Comparison of ENCODE assay signal across 26 cellular contexts in the genomic region with DNA sequence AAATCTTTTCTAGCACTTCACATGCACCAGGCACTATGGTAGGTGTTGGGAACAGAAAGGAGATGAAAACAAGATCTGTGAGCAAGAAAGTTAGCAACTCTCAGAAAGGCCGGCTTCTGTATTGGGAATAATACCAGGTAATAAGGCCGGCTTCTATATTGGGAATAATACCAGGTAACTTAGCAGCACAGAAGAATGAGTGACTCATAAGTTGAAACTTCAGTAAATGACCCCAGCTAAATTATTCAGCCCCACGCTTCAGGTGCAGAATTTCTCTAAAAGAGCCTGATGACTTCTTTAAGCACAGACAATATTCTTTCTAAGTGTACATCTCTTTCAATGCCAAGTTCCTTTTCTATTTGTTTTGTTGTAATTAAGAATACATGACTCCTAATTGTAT.
"Had no signal": no experiment of that assay in that cellular context is flagged by ENCODE, and none has a peak within 500 bp of the region (broad histone marks: within the 10 kb centered on the region; RNA-seq: fewer than 3 reads in every experiment).

No MANE protein-coding gene starts in this region.

- H2AFZ ChIP-seq: parathyroid adenoma had no signal

- H3K79me2 ChIP-seq: parathyroid adenoma had no signal

- H3K27ac ChIP-seq: left ventricle myocardium inferior, parathyroid adenoma, psoas muscle, right atrium auricular region, right lobe of liver, stomach, testis, thyroid gland, transverse colon, upper lobe of left lung, vagina had no signal

- H3K27me3 Mint-ChIP-seq: natural killer cell treated with Interleukin-12 subunit alpha and Interleukin-12 subunit beta and Interleukin-15 and Interleukin-18, amount 100 ng/mL, for 72 hours; stimulated activated naive B cell treated with anti-CD40 and anti-IgM and Interleukin-4, amounts not matched to agents 10 μg/mL and 1 μg/mL and 100 μg/mL, for 72 hours had no signal

- DNase-seq: head of caudate nucleus; hypothalamus; left ventricle myocardium inferior; midbrain; mucosa of descending colon; naive thymus-derived CD4-positive, alpha-beta T cell; nucleus accumbens; psoas muscle; right lobe of liver; stimulated activated CD4-positive, alpha-beta T cell treated with anti-CD3 and anti-CD28 coated beads, Interleukin-12 subunit alpha, Interleukin-12 subunit beta, amount 100 ng/mL, for 4 hours; stimulated activated CD4-positive, alpha-beta T cell treated with anti-CD3 and anti-CD28 coated beads, Interleukin-15, amount 100 ng/mL, for 24 hours; stimulated activated CD4-positive, alpha-beta T cell treated with anti-CD3 and anti-CD28 coated beads, Interleukin-2, amount 100 ng/mL, for 24 hours; stimulated activated CD4-positive, alpha-beta T cell treated with anti-CD3 and anti-CD28 coated beads, Interleukin-4, amount 100 ng/mL, for 1 hour; stimulated activated naive B cell treated with anti-CD40 and anti-IgM and Interleukin-4, amounts not matched to agents 10 μg/mL and 1 μg/mL and 100 μg/mL, for 72 hours; stimulated activated naive CD8-positive, alpha-beta T cell treated with anti-CD3 and anti-CD28 coated beads, Interleukin-15, Interleukin-2, amounts not matched to agents 100 U/mL and 50 U/mL, for 24 hours; stomach; testis; thyroid gland; transverse colon; upper lobe of left lung had no signal

- H3K9ac ChIP-seq: parathyroid adenoma had no signal

- H3K9me3 ChIP-seq: left ventricle myocardium inferior, mucosa of descending colon, psoas muscle, right atrium auricular region, right lobe of liver, stomach, testis, thyroid gland, transverse colon, upper lobe of left lung, vagina had no signal

- H3K36me3 ChIP-seq: left ventricle myocardium inferior, right atrium auricular region, right lobe of liver, stomach, thyroid gland, transverse colon, upper lobe of left lung, vagina had no signal

- H3K27ac Mint-ChIP-seq: naive thymus-derived CD4-positive, alpha-beta T cell; natural killer cell treated with Interleukin-12 subunit alpha and Interleukin-12 subunit beta and Interleukin-15 and Interleukin-18, amount 100 ng/mL, for 72 hours; stimulated activated naive B cell treated with anti-CD40 and anti-IgM and Interleukin-4, amounts not matched to agents 10 μg/mL and 1 μg/mL and 100 μg/mL, for 72 hours had no signal

- H3K27me3 ChIP-seq: right atrium auricular region, right lobe of liver, stomach, testis, thyroid gland, transverse colon, upper lobe of left lung, vagina had no signal

- H3K4me3 ChIP-seq: left ventricle myocardium inferior, lung, mucosa of descending colon, psoas muscle, right atrium auricular region, right lobe of liver, stomach, testis, thyroid gland, transverse colon, upper lobe of left lung, vagina had no signal

- H3K4me1 ChIP-seq: left ventricle myocardium inferior, parathyroid adenoma, psoas muscle, right atrium auricular region, right lobe of liver, stomach, testis, thyroid gland, transverse colon, upper lobe of left lung, vagina had no signal

- H3K4me3 Mint-ChIP-seq: naive thymus-derived CD4-positive, alpha-beta T cell; natural killer cell treated with Interleukin-12 subunit alpha and Interleukin-12 subunit beta and Interleukin-15 and Interleukin-18, amount 100 ng/mL, for 72 hours; neural crest cell; stimulated activated naive B cell treated with anti-CD40 and anti-IgM and Interleukin-4, amounts not matched to agents 10 μg/mL and 1 μg/mL and 100 μg/mL, for 72 hours had no signal

- H3K4me1 Mint-ChIP-seq: naive thymus-derived CD4-positive, alpha-beta T cell; stimulated activated naive B cell treated with anti-CD40 and anti-IgM and Interleukin-4, amounts not matched to agents 10 μg/mL and 1 μg/mL and 100 μg/mL, for 72 hours had no signal

- H3K36me3 Mint-ChIP-seq: naive thymus-derived CD4-positive, alpha-beta T cell; natural killer cell treated with Interleukin-12 subunit alpha and Interleukin-12 subunit beta and Interleukin-15 and Interleukin-18, amount 100 ng/mL, for 72 hours; stimulated activated naive B cell treated with anti-CD40 and anti-IgM and Interleukin-4, amounts not matched to agents 10 μg/mL and 1 μg/mL and 100 μg/mL, for 72 hours had no signal

- ATAC-seq: mucosa of descending colon; naive thymus-derived CD4-positive, alpha-beta T cell; natural killer cell treated with Interleukin-12 subunit alpha and Interleukin-12 subunit beta and Interleukin-15 and Interleukin-18, amount 100 ng/mL, for 72 hours; psoas muscle; right lobe of liver; stimulated activated naive B cell treated with anti-CD40 and anti-IgM and Interleukin-4, amounts not matched to agents 10 μg/mL and 1 μg/mL and 100 μg/mL, for 72 hours; stimulated activated naive CD8-positive, alpha-beta T cell treated with anti-CD3 and anti-CD28 coated beads, Interleukin-15, Interleukin-2, amounts not matched to agents 100 U/mL and 50 U/mL, for 24 hours had no signal
